ENCODE assay signal across 9 cellular contexts in the genomic region with DNA sequence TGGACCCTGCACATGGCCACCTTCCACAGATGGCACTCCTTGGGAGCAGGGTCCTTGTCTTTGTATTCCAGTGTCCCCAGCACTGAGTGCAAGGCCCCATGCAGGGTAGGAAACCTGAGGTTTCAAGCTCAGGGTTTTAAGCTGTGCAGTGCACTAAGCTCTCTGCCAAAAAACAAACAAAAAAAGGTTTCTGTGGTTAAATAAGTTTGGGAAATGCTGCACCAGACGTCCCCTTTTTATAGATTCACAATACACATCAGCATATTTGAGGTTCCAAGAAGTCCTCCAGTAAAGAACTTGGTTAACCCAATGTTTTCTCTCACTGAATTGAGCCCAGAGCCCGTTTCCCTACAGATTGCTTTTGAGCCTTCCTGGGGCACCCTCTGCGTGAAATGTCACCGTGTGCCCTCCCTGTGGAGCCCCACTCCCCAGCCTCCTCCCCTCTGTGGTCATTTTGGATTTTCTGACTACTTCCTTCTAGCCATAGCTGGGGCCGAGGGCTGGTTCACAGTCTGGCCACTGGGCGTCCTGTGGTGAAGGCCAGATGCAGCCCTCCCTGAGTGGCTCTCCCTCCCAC. TPM values are rescaled to one million over a fixed set of nuclear protein-coding genes. Genes with fewer than 3 reads are reported as not detected.
DNase-seq lines count a peak whose midpoint lies in the region; ATAC-seq and TF ChIP-seq lines count a peak whose summit lies in the region.
"Had no signal": no experiment of that assay in that cellular context is flagged by ENCODE, and none has a peak within 500 bp of the region (broad histone marks: within the 10 kb centered on the region; RNA-seq: fewer than 3 reads in every experiment).

No MANE protein-coding gene starts in this region.

- no peak overlapping the region for H3K4me3 ChIP-seq in right atrium auricular region

- H3K4me1 ChIP-seq in right atrium auricular region, result peaks cover 0 to 36% of the 10 kb centered on the region in 2 donors

- H3K27me3 Mint-ChIP-seq in activated CD4-positive, alpha-beta memory T cell treated with anti-CD3 and anti-CD28 coated beads, Interleukin-2, amount 10 ng/mL, durations not matched to agents 7 days and 5 days, result no peaks in the 10 kb centered on the region

- H3K9me3 Mint-ChIP-seq in activated CD4-positive, alpha-beta memory T cell treated with anti-CD3 and anti-CD28 coated beads, Interleukin-2, amount 10 ng/mL, durations not matched to agents 7 days and 5 days, result no peaks in the 10 kb centered on the region

- H3K27ac Mint-ChIP-seq in activated CD4-positive, alpha-beta memory T cell treated with anti-CD3 and anti-CD28 coated beads, Interleukin-2, amount 10 ng/mL, durations not matched to agents 7 days and 5 days, result peak overlapping the region; percentile 52

- DNase-seq in SKM-1 treated with dmso at 0.1 percent for 144 hours (lab: John Stamatoyannopoulos, UW; ENCODE audit: unreplicated experiment), result peak; percentile 25
- DNase-seq in SKM-1 (lab: John Stamatoyannopoulos, UW; ENCODE audit: unreplicated experiment), result no peak
- DNase-seq in activated CD4-positive, alpha-beta memory T cell treated with anti-CD3 and anti-CD28 coated beads, Interleukin-2, amount 10 ng/mL, durations not matched to agents 7 days and 5 days, result no peak
- DNase-seq in right atrium auricular region (ENCODE audit: low spot score), result no peak
- DNase-seq in substantia nigra (lab: John Stamatoyannopoulos, UW), result peak in 20 of 49 donors; percentile 5 to 58 (median 28)
- DNase-seq: effector CD4-positive, alpha-beta T cell had no signal

- POLR2A ChIA-PET in activated CD4-positive, alpha-beta memory T cell treated with anti-CD3 and anti-CD28 coated beads, Interleukin-2, amount 10 ng/mL, durations not matched to agents 7 days and 5 days (lab: Charles Lee), result interaction anchor here (0.9 to 2.0 kb wide), 6 partner anchors 13 to 272 kb away, joined by 3 to 12 read pairs (median 4); a partner anchor contains a TSS

- H3K4me1 Mint-ChIP-seq in activated CD4-positive, alpha-beta memory T cell treated with anti-CD3 and anti-CD28 coated beads, Interleukin-2, amount 10 ng/mL, durations not matched to agents 7 days and 5 days, result peaks cover 23% of the 10 kb centered on the region

- no peaks in the 10 kb centered on the region for H3K27me3 ChIP-seq in right atrium auricular region

- peaks cover 24% of the 10 kb centered on the region for H3K36me3 Mint-ChIP-seq in activated CD4-positive, alpha-beta memory T cell treated with anti-CD3 and anti-CD28 coated beads, Interleukin-2, amount 10 ng/mL, durations not matched to agents 7 days and 5 days (ENCODE audit: low read depth)

- H3K27ac ChIP-seq in right atrium auricular region, result peak overlapping the region; percentile 36 to 60
- H3K27ac ChIP-seq in substantia nigra (ENCODE audit: low read depth, low read length, poor library complexity, severe bottlenecking), result peak overlapping the region; percentile 26

- ATAC-seq in GM18873 (IDR thresholded peaks at IDR 0.05; ENCODE audit: low FRiP score, unreplicated experiment) (no peak), GM21825 (IDR thresholded peaks at IDR 0.05; ENCODE audit: unreplicated experiment) (no peak), HG02981 (IDR thresholded peaks at IDR 0.05; ENCODE audit: unreplicated experiment) (no peak)

- H3K4me3 Mint-ChIP-seq in activated CD4-positive, alpha-beta memory T cell treated with anti-CD3 and anti-CD28 coated beads, Interleukin-2, amount 10 ng/mL, durations not matched to agents 7 days and 5 days, result no peak overlapping the region

- peaks cover 38% of the 10 kb centered on the region for H3K36me3 ChIP-seq in right atrium auricular region

- CTCF ChIA-PET in activated CD4-positive, alpha-beta memory T cell treated with anti-CD3 and anti-CD28 coated beads, Interleukin-2, amount 10 ng/mL, durations not matched to agents 7 days and 5 days (lab: Charles Lee), result interaction anchor here (1.0 to 9.9 kb wide), 6 partner anchors 18 to 249 kb away, joined by 3 to 72 read pairs (median 10); a partner anchor contains a TSS

- TF ChIP-seq CTCF in right atrium auricular region (IDR thresholded peaks at IDR 0.05), result peak in 1 of 2 donors; percentile 14

- H3K9me3 ChIP-seq in right atrium auricular region, result no peaks in the 10 kb centered on the region

RNA-seq across cellular contexts. Expression of a gene that starts 17.1 kb away (rescaled TPM):
- total RNA-seq in activated CD4-positive, alpha-beta memory T cell treated with anti-CD3 and anti-CD28 coated beads, Interleukin-2, amount 10 ng/mL, durations not matched to agents 7 days and 5 days, result 10 to 100 TPM; 73.4 to 80.7 TPM
- total RNA-seq in right atrium auricular region, result 10 to 100 TPM; 49.5 to 89.1 TPM

RNA-seq across cellular contexts. Expression of a gene that starts 17.2 kb away (rescaled TPM):
- total RNA-seq in activated CD4-positive, alpha-beta memory T cell treated with anti-CD3 and anti-CD28 coated beads, Interleukin-2, amount 10 ng/mL, durations not matched to agents 7 days and 5 days, result 1 to 10 TPM; 2.0 to 2.2 TPM
- total RNA-seq in right atrium auricular region, result 1 to 10 TPM; 7.6 to 8.8 TPM

RNA-seq across cellular contexts. Expression of a gene that starts 28.1 kb away (rescaled TPM):
- 10 to 100 TPM; 32.5 to 35.7 TPM for total RNA-seq in activated CD4-positive, alpha-beta memory T cell treated with anti-CD3 and anti-CD28 coated beads, Interleukin-2, amount 10 ng/mL, durations not matched to agents 7 days and 5 days
- total RNA-seq in right atrium auricular region, result 10 to 100 TPM; 59.7 to 74.6 TPM
